Comparison of ENCODE assay signal across 20 cellular contexts in genomic region chr2:129778608-129778877, GRCh38.
"Had no signal": no experiment of that assay in that cellular context is flagged by ENCODE, and none has a peak within 500 bp of the region (broad histone marks: within the 10 kb centered on the region; RNA-seq: fewer than 3 reads in every experiment).

No MANE protein-coding gene starts in this region.

- H3K27ac ChIP-seq: colonic mucosa, dorsolateral prefrontal cortex, epithelial cell of prostate, esophagus squamous epithelium, gastrocnemius medialis, heart right ventricle, left lung, lower lobe of right lung had no signal

- H3K4me1 ChIP-seq: colonic mucosa, esophagus squamous epithelium, gastrocnemius medialis, heart right ventricle, left lung, lower lobe of right lung had no signal

- H3K27me3 ChIP-seq: colonic mucosa, gastrocnemius medialis had no signal

- H3K4me3 ChIP-seq: colonic mucosa, dorsolateral prefrontal cortex, esophagus squamous epithelium, gastrocnemius medialis, heart right ventricle, left lung, lower lobe of right lung had no signal

- DNase-seq: colonic mucosa; dermis blood vessel endothelial cell; effector CD4-positive, alpha-beta T cell; effector memory CD4-positive, alpha-beta T cell; erythroblast; esophagus squamous epithelium; foreskin fibroblast; foreskin melanocyte; gastrocnemius medialis; heart right ventricle; hippocampal formation; left cardiac atrium; left lung; left ventricle myocardium superior; lower lobe of right lung; mesenchymal stem cell; midbrain had no signal

- H3K36me3 ChIP-seq: colonic mucosa, esophagus squamous epithelium, gastrocnemius medialis, heart right ventricle, left lung, lower lobe of right lung had no signal

- ATAC-seq: esophagus mucosa, gastrocnemius medialis, left cardiac atrium, left lung, lower lobe of right lung had no signal

- H3K9me3 ChIP-seq: colonic mucosa, esophagus squamous epithelium, gastrocnemius medialis, lower lobe of right lung had no signal
